Comparison of ENCODE assay signal across 8 cellular contexts in genomic region chr6:32529697-32530429, GRCh38. TPM values are rescaled to one million over a fixed set of nuclear protein-coding genes. Genes with fewer than 3 reads are reported as not detected.
DNase-seq lines count a peak whose midpoint lies in the region; ATAC-seq and TF ChIP-seq lines count a peak whose summit lies in the region.

TSS of gene HLA-DRB5 (minus strand) at chr6:32530287. CDS start at chr6:32530224, 63 bp downstream.

- POLR2A ChIA-PET in HCT116 (lab: Charles Lee) (interaction anchor here (0.8 kb wide), 1 partner anchor 59 kb away, joined by 6 read pairs; the partner anchor contains the start of gene HLA-DRB1), A673 (lab: Charles Lee; ENCODE audit: low non-redundant PET) (no interaction called here)
- POLR2A ChIA-PET in activated CD8-positive, alpha-beta T cell treated with anti-CD3 and anti-CD28 coated beads, Interleukin-2, amount 10 ng/mL, durations not matched to agents 7 days and 5 days (lab: Charles Lee) = no interaction called here

- peak within 1 kb of the TSS; percentile 57 for H3K4me3 Mint-ChIP-seq in activated CD8-positive, alpha-beta T cell treated with anti-CD3 and anti-CD28 coated beads, Interleukin-2, amount 10 ng/mL, durations not matched to agents 7 days and 5 days

- RAD21 ChIA-PET in HCT116 (lab: Charles Lee; ENCODE audit: low non-redundant PET in 1 of 2, low total read pairs in 2 of 2, uncharacterized antibody in 2 of 2, unreplicated experiment in 2 of 2) = no interaction called here

- H3K79me2 ChIP-seq in HCT116 (ENCODE audit: insufficient read depth, low read length) = no peaks in the 10 kb centered on the region

- H3K9me2 ChIP-seq in HCT116 (ENCODE audit: insufficient read depth) = no peaks in the 10 kb centered on the region

- no peaks in the 10 kb centered on the region for H3K9me3 Mint-ChIP-seq in activated CD8-positive, alpha-beta T cell treated with anti-CD3 and anti-CD28 coated beads, Interleukin-2, amount 10 ng/mL, durations not matched to agents 7 days and 5 days (ENCODE audit: insufficient read depth)

- H3K27ac ChIP-seq in HCT116 (ENCODE audit: low read depth, low read length) (no peak within 1 kb of the TSS), lower lobe of right lung (no peak within 1 kb of the TSS), A673 (ENCODE audit: low read depth, low read length, poor library complexity, severe bottlenecking) (no peak within 1 kb of the TSS)

- no peaks in the 10 kb centered on the region for H4K20me1 ChIP-seq in HCT116 (ENCODE audit: insufficient read depth)

- no peaks in the 10 kb centered on the region for H3K36me3 Mint-ChIP-seq in activated CD8-positive, alpha-beta T cell treated with anti-CD3 and anti-CD28 coated beads, Interleukin-2, amount 10 ng/mL, durations not matched to agents 7 days and 5 days (ENCODE audit: low read depth)

- H3K36me3 ChIP-seq in HCT116 (ENCODE audit: control insufficient read depth in 1 of 2, insufficient read depth in 2 of 2, low read length in 2 of 2) (no peaks in the 10 kb centered on the region), lower lobe of right lung (no peaks in the 10 kb centered on the region), A673 (ENCODE audit: insufficient read depth, low read length, poor library complexity, severe bottlenecking) (no peaks in the 10 kb centered on the region)

- ATAC-seq in HCT116 (peak; percentile 74), lower lobe of right lung (peak; percentile 99), HG03025 (IDR thresholded peaks at IDR 0.05; ENCODE audit: low FRiP score, unreplicated experiment) (no peak)
- ATAC-seq in activated CD8-positive, alpha-beta T cell treated with anti-CD3 and anti-CD28 coated beads, Interleukin-2, amount 10 ng/mL, durations not matched to agents 7 days and 5 days = peak; percentile 47

- CTCF ChIA-PET in HCT116 (lab: Charles Lee) (no interaction called here), A673 (lab: Charles Lee) (no interaction called here)
- CTCF ChIA-PET in activated CD8-positive, alpha-beta T cell treated with anti-CD3 and anti-CD28 coated beads, Interleukin-2, amount 10 ng/mL, durations not matched to agents 7 days and 5 days (lab: Charles Lee) = no interaction called here

- DNase-seq in GDM1 (lab: John Stamatoyannopoulos, UW) (peak; percentile 49), HCT116 (ENCODE audit: low read depth, low spot score) (peak; percentile 1), lower lobe of right lung (peak; percentile 75), A673 (ENCODE audit: low spot score) (no peak), SW480 (ENCODE audit: low spot score) (no peak), GM03348 (ENCODE audit: low spot score) (no peak)
- DNase-seq in activated CD8-positive, alpha-beta T cell treated with anti-CD3 and anti-CD28 coated beads, Interleukin-2, amount 10 ng/mL, durations not matched to agents 7 days and 5 days = peak; percentile 21

- H3K9me3 ChIP-seq in HCT116 (ENCODE audit: control insufficient read depth in 1 of 2, insufficient read depth in 1 of 2, low read depth in 1 of 2, low read length in 2 of 2) (no peaks in the 10 kb centered on the region), lower lobe of right lung (no peaks in the 10 kb centered on the region), A673 (ENCODE audit: low read depth, low read length, poor library complexity, severe bottlenecking) (no peaks in the 10 kb centered on the region)

- no peak for TF ChIP-seq RAD21 in HCT116 (IDR thresholded peaks at IDR 0.05; ENCODE audit: low read depth)

- H3K27me3 ChIP-seq in HCT116 (ENCODE audit: insufficient read depth, low read length) (no peaks in the 10 kb centered on the region), lower lobe of right lung (ENCODE audit: low read depth) (no peaks in the 10 kb centered on the region), A673 (replicated peaks; ENCODE audit: insufficient read depth, low read depth, low read length, poor library complexity) (peaks cover 5% of the 10 kb centered on the region)

- TF ChIP-seq CTCF in HCT116 (IDR thresholded peaks at IDR 0.05 in 2 of 3, conservative IDR thresholded peaks at IDR 0.05 in 1 of 3; ENCODE audit: borderline replicate concordance in 1 of 3, insufficient read depth in 1 of 3, low read depth in 2 of 3, low read length in 2 of 3) (no peak), lower lobe of right lung (IDR thresholded peaks at IDR 0.05) (no peak), A673 (conservative IDR thresholded peaks at IDR 0.05; ENCODE audit: low read depth, low read length) (no peak)

- TF ChIP-seq POLR2A in HCT116 (IDR thresholded peaks at IDR 0.05; ENCODE audit: borderline replicate concordance, extremely low read depth, insufficient read depth, insufficient read length) = no peak

- peaks cover 5% of the 10 kb centered on the region for H3K4me1 Mint-ChIP-seq in activated CD8-positive, alpha-beta T cell treated with anti-CD3 and anti-CD28 coated beads, Interleukin-2, amount 10 ng/mL, durations not matched to agents 7 days and 5 days (ENCODE audit: low read depth)

- peaks cover 18% of the 10 kb centered on the region for H3K27me3 Mint-ChIP-seq in activated CD8-positive, alpha-beta T cell treated with anti-CD3 and anti-CD28 coated beads, Interleukin-2, amount 10 ng/mL, durations not matched to agents 7 days and 5 days (ENCODE audit: low read depth)

- peak within 1 kb of the TSS; percentile 46 for H3K27ac Mint-ChIP-seq in activated CD8-positive, alpha-beta T cell treated with anti-CD3 and anti-CD28 coated beads, Interleukin-2, amount 10 ng/mL, durations not matched to agents 7 days and 5 days

- no peaks in the 10 kb centered on the region for H3K4me1 ChIP-seq in HCT116 (ENCODE audit: control insufficient read depth in 1 of 2, insufficient read depth in 2 of 2, low read length in 2 of 2)
- no peaks in the 10 kb centered on the region for H3K4me1 ChIP-seq in lower lobe of right lung
- H3K4me1 ChIP-seq in A673 (ENCODE audit: insufficient read depth, low read length, poor library complexity, severe bottlenecking) = no peaks in the 10 kb centered on the region

- no peak within 1 kb of the TSS for H3K4me2 ChIP-seq in HCT116 (ENCODE audit: low read length)

- no peak within 1 kb of the TSS for H3K4me3 ChIP-seq in HCT116 (replicated peaks in 1 of 2; ENCODE audit: low read depth in 1 of 2, low read length in 2 of 2)
- no peak within 1 kb of the TSS for H3K4me3 ChIP-seq in lower lobe of right lung
- H3K4me3 ChIP-seq in A673 (ENCODE audit: low read depth, low read length, poor library complexity, severe bottlenecking) = no peak within 1 kb of the TSS

- H2AFZ ChIP-seq in HCT116 (ENCODE audit: low read depth, low read length, poor library complexity, severe bottlenecking) = no peak within 1 kb of the TSS

- intact Hi-C loops in HCT116 (cut with micrococcal nuclease) = loop anchor here (5.0 kb wide), 1 partner anchor 42 kb away; no protein-coding TSS in a partner anchor
- intact Hi-C loops in lower lobe of right lung (cut with DNase I) = no loop called here
- intact Hi-C loops in A673 (cut with micrococcal nuclease; ENCODE audit: unreplicated experiment) = loop anchor here (5.0 kb wide), 1 partner anchor 42 kb away; no protein-coding TSS in a partner anchor

- no peak within 1 kb of the TSS for H3K9ac ChIP-seq in HCT116 (ENCODE audit: low read length)

- BruUV-seq in HCT116 (replicated peaks; lab: Mats Ljungman, UMichigan) (no TSS peak), A673 (replicated peaks; lab: Mats Ljungman, UMichigan) (no TSS peak)

TF ChIP-seq in HCT116, 20 proteins besides CTCF, POLR2A, EP300 and RAD21:
- TF ChIP-seq SIN3A (IDR thresholded peaks at IDR 0.05; ENCODE audit: low read depth) (no peak), SRF (IDR thresholded peaks at IDR 0.05; ENCODE audit: low read depth) (no peak), EZH2 (IDR thresholded peaks at IDR 0.05) (no peak), TCF7L2 (IDR thresholded peaks at IDR 0.05; ENCODE audit: borderline replicate concordance, extremely low read depth, insufficient read depth, insufficient read length) (no peak), EZH2phosphoT487 (IDR thresholded peaks at IDR 0.05; ENCODE audit: borderline replicate concordance) (no peak), YY1 (IDR thresholded peaks at IDR 0.05; ENCODE audit: extremely low read depth, insufficient replicate concordance, low read depth, low read length) (no peak), EGR1 (IDR thresholded peaks at IDR 0.05; ENCODE audit: low read depth) (no peak), POLR2AphosphoS5 (IDR thresholded peaks at IDR 0.05; ENCODE audit: low read depth, low read length) (no peak), ATF3 (IDR thresholded peaks at IDR 0.05) (no peak), ZBTB33 (IDR thresholded peaks at IDR 0.05; ENCODE audit: extremely low read depth, insufficient replicate concordance, low read length) (no peak), CBX3 (IDR thresholded peaks at IDR 0.05; ENCODE audit: low read depth) (no peak), MAX (IDR thresholded peaks at IDR 0.05) (no peak), SP1 (IDR thresholded peaks at IDR 0.05; ENCODE audit: low read depth) (no peak)

RNA-seq across cellular contexts. Expression of gene HLA-DRB5, which starts in this region (rescaled TPM):
- total RNA-seq in HCT116 (2021; ENCODE audit: unreplicated experiment) (not detected), lower lobe of right lung (279 TPM), A673 (2021) (not detected in 2 replicates)
- polyA plus RNA-seq in HCT116 (2012) = 0.21 and 0.30 TPM in 2 replicates
- total RNA-seq in activated CD8-positive, alpha-beta T cell treated with anti-CD3 and anti-CD28 coated beads, Interleukin-2, amount 10 ng/mL, durations not matched to agents 7 days and 5 days = 10 to 100 TPM; 15.0 to 16.9 TPM

Comparison
In these comparisons a context has a peak if more than half of its experiments do, and no peak if none do; other contexts are left out.
1. RNA of gene HLA-DRB5 (total RNA-seq): 279 TPM in lower lobe of right lung (single experiment); 15.0 to 16.9 TPM in activated CD8-positive, alpha-beta T cell treated with anti-CD3 and anti-CD28 coated beads, Interleukin-2, amount 10 ng/mL, durations not matched to agents 7 days and 5 days, not detected in HCT116 (single experiment) and not detected in A673; every median in the first group is over 10 times any median in the second.
2. Peak in DNase-seq and ATAC-seq in HCT116; RNA of the gene not detected or under 1 TPM.
3. DNase-seq: peak in GDM1 (single experiment), activated CD8-positive, alpha-beta T cell treated with anti-CD3 and anti-CD28 coated beads, Interleukin-2, amount 10 ng/mL, durations not matched to agents 7 days and 5 days (single experiment) and lower lobe of right lung (single experiment); none in A673 (single experiment), SW480 (single experiment) and GM03348 (single experiment).